In genomic region chr1:53821380-53821779, GRCh38 we compare ENCODE assay signal across 1 cellular context.
TF ChIP-seq lines count a peak whose summit lies in the region.

No MANE protein-coding gene starts in this region.

TF ChIP-seq in SK-N-SH treated with all-trans-retinoic acid at 6 μM for 48 hours, 23 proteins besides CTCF, POLR2A, EP300 and RAD21 (continued from another document):
- TF ChIP-seq, protein P1, sequence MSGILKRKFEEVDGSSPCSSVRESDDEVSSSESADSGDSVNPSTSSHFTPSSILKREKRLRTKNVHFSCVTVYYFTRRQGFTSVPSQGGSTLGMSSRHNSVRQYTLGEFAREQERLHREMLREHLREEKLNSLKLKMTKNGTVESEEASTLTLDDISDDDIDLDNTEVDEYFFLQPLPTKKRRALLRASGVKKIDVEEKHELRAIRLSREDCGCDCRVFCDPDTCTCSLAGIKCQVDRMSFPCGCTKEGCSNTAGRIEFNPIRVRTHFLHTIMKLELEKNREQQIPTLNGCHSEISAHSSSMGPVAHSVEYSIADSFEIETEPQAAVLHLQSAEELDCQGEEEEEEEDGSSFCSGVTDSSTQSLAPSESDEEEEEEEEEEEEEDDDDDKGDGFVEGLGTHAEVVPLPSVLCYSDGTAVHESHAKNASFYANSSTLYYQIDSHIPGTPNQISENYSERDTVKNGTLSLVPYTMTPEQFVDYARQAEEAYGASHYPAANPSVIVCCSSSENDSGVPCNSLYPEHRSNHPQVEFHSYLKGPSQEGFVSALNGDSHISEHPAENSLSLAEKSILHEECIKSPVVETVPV (CRISPR knock-in tag; IDR thresholded peaks at IDR 0.05) = no peak
- TF ChIP-seq ESRRG (CRISPR knock-in tag; IDR thresholded peaks at IDR 0.05) (no peak), TSHZ2 (CRISPR knock-in tag; IDR thresholded peaks at IDR 0.05) (no peak), ZNF565 (CRISPR knock-in tag; conservative IDR thresholded peaks at IDR 0.05; ENCODE audit: low read depth) (no peak), GLIS3 (CRISPR knock-in tag; IDR thresholded peaks at IDR 0.05) (no peak), ZFP3 (CRISPR knock-in tag; IDR thresholded peaks at IDR 0.05) (no peak), PPARA (CRISPR knock-in tag; IDR thresholded peaks at IDR 0.05; ENCODE audit: borderline replicate concordance) (no peak), TOX (CRISPR knock-in tag; IDR thresholded peaks at IDR 0.05; ENCODE audit: borderline replicate concordance) (no peak), ARNTL (CRISPR knock-in tag; IDR thresholded peaks at IDR 0.05; ENCODE audit: borderline replicate concordance, low read depth) (no peak), ZC3H10 (CRISPR knock-in tag; IDR thresholded peaks at IDR 0.05) (no peak), OSR1 (CRISPR knock-in tag; IDR thresholded peaks at IDR 0.05) (no peak), ISL1 (CRISPR knock-in tag; IDR thresholded peaks at IDR 0.05) (no peak), RARB (CRISPR knock-in tag; IDR thresholded peaks at IDR 0.05) (no peak)
- TF ChIP-seq, protein P2, sequence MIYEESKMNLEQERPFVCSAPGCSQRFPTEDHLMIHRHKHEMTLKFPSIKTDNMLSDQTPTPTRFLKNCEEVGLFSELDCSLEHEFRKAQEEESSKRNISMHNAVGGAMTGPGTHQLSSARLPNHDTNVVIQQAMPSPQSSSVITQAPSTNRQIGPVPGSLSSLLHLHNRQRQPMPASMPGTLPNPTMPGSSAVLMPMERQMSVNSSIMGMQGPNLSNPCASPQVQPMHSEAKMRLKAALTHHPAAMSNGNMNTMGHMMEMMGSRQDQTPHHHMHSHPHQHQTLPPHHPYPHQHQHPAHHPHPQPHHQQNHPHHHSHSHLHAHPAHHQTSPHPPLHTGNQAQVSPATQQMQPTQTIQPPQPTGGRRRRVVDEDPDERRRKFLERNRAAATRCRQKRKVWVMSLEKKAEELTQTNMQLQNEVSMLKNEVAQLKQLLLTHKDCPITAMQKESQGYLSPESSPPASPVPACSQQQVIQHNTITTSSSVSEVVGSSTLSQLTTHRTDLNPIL (CRISPR knock-in tag; IDR thresholded peaks at IDR 0.05; ENCODE audit: low read depth) = no peak
